In genomic region chr7:131802195-131802594, GRCh38 we compare ENCODE assay signal across 33 cellular contexts.
"Had no signal": no experiment of that assay in that cellular context is flagged by ENCODE, and none has a peak within 500 bp of the region (broad histone marks: within the 10 kb centered on the region; RNA-seq: fewer than 3 reads in every experiment).

No MANE protein-coding gene starts in this region.

- H3K27ac ChIP-seq: adrenal gland, body of pancreas, brain microvascular endothelial cell, breast epithelium, VCaP had no signal

- DNase-seq: activated B cell treated with CpG ODN at 0.5 μM for 24 hours; activated CD4-positive, alpha-beta memory T cell treated with anti-CD3 and anti-CD28 coated beads for 36 hours; activated CD4-positive, alpha-beta T cell treated with anti-CD3 and anti-CD28 coated beads for 4 hours; activated CD4-positive, alpha-beta T cell treated with anti-CD3 and anti-CD28 coated beads, Interleukin-2, amount 10 ng/mL, durations not matched to agents 7 days and 5 days; activated CD4-positive, alpha-beta T cell treated with anti-CD3 and anti-CD28 coated beads, Interleukin-2, amount 50 U/mL, for 4 hours; activated CD4-positive, CD25-positive, alpha-beta regulatory T cell treated with anti-CD3 and anti-CD28 coated beads, Interleukin-2, amount 50 U/mL, for 72 hours; activated CD8-positive, alpha-beta memory T cell treated with anti-CD3 and anti-CD28 coated beads, Interleukin-2, amount 50 U/mL, for 4 hours; activated CD8-positive, alpha-beta T cell treated with anti-CD3 and anti-CD28 coated beads for 36 hours; activated effector memory CD4-positive, alpha-beta T cell treated with anti-CD3 and anti-CD28 coated beads, Interleukin-2, amount 50 U/mL, for 16 hours; activated gamma-delta T cell treated with Interleukin-2 at 50 U/mL for 16 hours; activated naive CD4-positive, alpha-beta T cell; activated naive CD4-positive, alpha-beta T cell treated with anti-CD3 and anti-CD28 coated beads for 36 hours; activated naive CD4-positive, alpha-beta T cell treated with anti-CD3 and anti-CD28 coated beads, Interleukin-2, amount 50 U/mL, for 16 hours; activated naive CD8-positive, alpha-beta T cell treated with anti-CD3 and anti-CD28 coated beads for 36 hours; activated T-cell treated with anti-CD3 and anti-CD28 coated beads for 4 hours; activated T-cell treated with anti-CD3 and anti-CD28 coated beads, Interleukin-2, amount 50 U/mL, for 1 hour; activated T-cell treated with anti-CD3 and anti-CD28 coated beads, Interleukin-2, amount 50 U/mL, for 4 hours; activated T-cell treated with anti-CD3 and anti-CD28 coated beads, Interleukin-2, amount 50 U/mL, for 72 hours; adrenal gland; amniotic stem cell; aorta; body of pancreas; brain microvascular endothelial cell; central memory CD4-positive, alpha-beta T cell; T-helper 2 cell; T-helper 9 cell had no signal

- H3K4me3 Mint-ChIP-seq: activated B cell treated with CpG ODN at 0.5 μM for 24 hours; activated CD4-positive, alpha-beta memory T cell treated with anti-CD3 and anti-CD28 coated beads for 36 hours; activated CD4-positive, alpha-beta T cell treated with anti-CD3 and anti-CD28 coated beads, Interleukin-2, amount 10 ng/mL, durations not matched to agents 7 days and 5 days; activated CD8-positive, alpha-beta T cell treated with anti-CD3 and anti-CD28 coated beads for 36 hours; activated naive CD4-positive, alpha-beta T cell treated with anti-CD3 and anti-CD28 coated beads for 36 hours; activated naive CD8-positive, alpha-beta T cell treated with anti-CD3 and anti-CD28 coated beads for 36 hours; activated T-cell treated with anti-CD3 and anti-CD28 coated beads, Interleukin-2, amount 50 U/mL, for 4 hours; activated T-cell treated with anti-CD3 and anti-CD28 coated beads, Interleukin-2, amount 50 U/mL, for 72 hours; activated T-helper 1 cell treated with anti-CD3 and anti-CD28 coated beads, Interleukin-12 subunit alpha, Interleukin-12 subunit beta, Interleukin-2, Interleukin-4 antibody, amounts not matched to agents 30 ng/mL and 10 ng/mL and 1 ng/mL, durations not matched to agents 14 hours and 24 hours and 36 hours; activated T-helper 17 cell treated with anti-CD3 and anti-CD28 coated beads, Interleukin-2, amount 50 U/mL, for 72 hours; T-helper 1 cell treated with Interleukin-12 subunit alpha and Interleukin-12 subunit beta and Interleukin-4 antibody, amounts not matched to agents 30 μg/mL and 1 μg/mL, for 36 hours; T-helper 2 cell treated with Interferon-gamma antibody and Interleukin-4, amounts not matched to agents 5 μg/mL and 100 μg/mL, for 36 hours had no signal

- H3K9me3 ChIP-seq: adrenal gland, body of pancreas, breast epithelium had no signal

- H3K4me3 ChIP-seq: adrenal gland, body of pancreas, breast epithelium had no signal

- H3K4me1 Mint-ChIP-seq: activated B cell treated with CpG ODN at 0.5 μM for 24 hours; activated CD4-positive, alpha-beta T cell treated with anti-CD3 and anti-CD28 coated beads, Interleukin-2, amount 10 ng/mL, durations not matched to agents 7 days and 5 days; activated naive CD8-positive, alpha-beta T cell treated with anti-CD3 and anti-CD28 coated beads for 36 hours; activated T-helper 17 cell treated with anti-CD3 and anti-CD28 coated beads, Interleukin-2, amount 50 U/mL, for 72 hours had no signal

- ATAC-seq: activated CD8-positive, alpha-beta T cell treated with anti-CD3 and anti-CD28 coated beads for 36 hours; activated naive CD4-positive, alpha-beta T cell treated with anti-CD3 and anti-CD28 coated beads, Interleukin-2, amount 50 U/mL, for 72 hours; activated T-cell treated with anti-CD3 and anti-CD28 coated beads, Interleukin-2, amount 50 U/mL, for 4 hours; activated T-cell treated with anti-CD3 and anti-CD28 coated beads, Interleukin-2, amount 50 U/mL, for 72 hours; activated T-helper 17 cell treated with anti-CD3 and anti-CD28 coated beads, Interleukin-2, amount 50 U/mL, for 72 hours; body of pancreas had no signal

- H3K4me1 ChIP-seq: adrenal gland, body of pancreas, breast epithelium had no signal

- H3K36me3 ChIP-seq: adrenal gland, brain microvascular endothelial cell, breast epithelium had no signal

- H3K27ac Mint-ChIP-seq: activated B cell treated with CpG ODN at 0.5 μM for 24 hours; activated CD4-positive, alpha-beta memory T cell treated with anti-CD3 and anti-CD28 coated beads for 36 hours; activated CD4-positive, alpha-beta T cell treated with anti-CD3 and anti-CD28 coated beads, Interleukin-2, amount 10 ng/mL, durations not matched to agents 7 days and 5 days; activated CD8-positive, alpha-beta T cell treated with anti-CD3 and anti-CD28 coated beads for 36 hours; activated naive CD4-positive, alpha-beta T cell treated with anti-CD3 and anti-CD28 coated beads for 36 hours; activated naive CD4-positive, alpha-beta T cell treated with anti-CD3 and anti-CD28 coated beads, Interleukin-2, amount 50 U/mL, for 72 hours; activated naive CD8-positive, alpha-beta T cell treated with anti-CD3 and anti-CD28 coated beads for 36 hours; activated T-cell treated with anti-CD3 and anti-CD28 coated beads, Interleukin-2, amount 50 U/mL, for 72 hours; activated T-helper 1 cell treated with anti-CD3 and anti-CD28 coated beads, Interleukin-12 subunit alpha, Interleukin-12 subunit beta, Interleukin-2, Interleukin-4 antibody, amounts not matched to agents 30 ng/mL and 10 ng/mL and 1 ng/mL, durations not matched to agents 14 hours and 24 hours and 36 hours; activated T-helper 17 cell treated with anti-CD3 and anti-CD28 coated beads, Interleukin-2, amount 50 U/mL, for 72 hours; T-helper 1 cell treated with Interleukin-12 subunit alpha and Interleukin-12 subunit beta and Interleukin-4 antibody, amounts not matched to agents 30 μg/mL and 1 μg/mL, for 36 hours; T-helper 2 cell treated with Interferon-gamma antibody and Interleukin-4, amounts not matched to agents 5 μg/mL and 100 μg/mL, for 36 hours had no signal

- H3K27me3 ChIP-seq: adrenal gland, body of pancreas, brain microvascular endothelial cell had no signal

- H3K9me3 Mint-ChIP-seq: activated B cell treated with CpG ODN at 0.5 μM for 24 hours; activated CD4-positive, alpha-beta memory T cell treated with anti-CD3 and anti-CD28 coated beads for 36 hours; activated CD4-positive, alpha-beta T cell treated with anti-CD3 and anti-CD28 coated beads, Interleukin-2, amount 10 ng/mL, durations not matched to agents 7 days and 5 days; activated CD8-positive, alpha-beta T cell treated with anti-CD3 and anti-CD28 coated beads for 36 hours; activated naive CD4-positive, alpha-beta T cell treated with anti-CD3 and anti-CD28 coated beads for 36 hours; activated naive CD4-positive, alpha-beta T cell treated with anti-CD3 and anti-CD28 coated beads, Interleukin-2, amount 50 U/mL, for 72 hours; activated naive CD8-positive, alpha-beta T cell treated with anti-CD3 and anti-CD28 coated beads for 36 hours; activated T-cell treated with anti-CD3 and anti-CD28 coated beads, Interleukin-2, amount 50 U/mL, for 4 hours; activated T-cell treated with anti-CD3 and anti-CD28 coated beads, Interleukin-2, amount 50 U/mL, for 72 hours; activated T-helper 1 cell treated with anti-CD3 and anti-CD28 coated beads, Interleukin-12 subunit alpha, Interleukin-12 subunit beta, Interleukin-2, Interleukin-4 antibody, amounts not matched to agents 30 ng/mL and 10 ng/mL and 1 ng/mL, durations not matched to agents 14 hours and 24 hours and 36 hours; activated T-helper 17 cell treated with anti-CD3 and anti-CD28 coated beads, Interleukin-2, amount 50 U/mL, for 72 hours; T-helper 1 cell treated with Interleukin-12 subunit alpha and Interleukin-12 subunit beta and Interleukin-4 antibody, amounts not matched to agents 30 μg/mL and 1 μg/mL, for 36 hours; T-helper 2 cell treated with Interferon-gamma antibody and Interleukin-4, amounts not matched to agents 5 μg/mL and 100 μg/mL, for 36 hours had no signal

- H3K36me3 Mint-ChIP-seq: activated CD4-positive, alpha-beta memory T cell treated with anti-CD3 and anti-CD28 coated beads for 36 hours; activated naive CD4-positive, alpha-beta T cell treated with anti-CD3 and anti-CD28 coated beads, Interleukin-2, amount 50 U/mL, for 72 hours; activated naive CD8-positive, alpha-beta T cell treated with anti-CD3 and anti-CD28 coated beads for 36 hours had no signal
